In genomic region chr20:58695895-58696375, GRCh38 we compare ENCODE assay signal across 21 cellular contexts.
"Had no signal": no experiment of that assay in that cellular context is flagged by ENCODE, and none has a peak within 500 bp of the region (broad histone marks: within the 10 kb centered on the region; RNA-seq: fewer than 3 reads in every experiment).

No MANE protein-coding gene starts in this region.

- H3K9me3 Mint-ChIP-seq: activated CD4-positive, alpha-beta memory T cell treated with anti-CD3 and anti-CD28 coated beads, Interleukin-2, amount 10 ng/mL, durations not matched to agents 7 days and 5 days; activated naive CD4-positive, alpha-beta T cell treated with anti-CD3 and anti-CD28 coated beads, Interleukin-2, amount 50 U/mL, for 72 hours; activated T-helper 1 cell treated with anti-CD3 and anti-CD28 coated beads, Interleukin-12 subunit alpha, Interleukin-12 subunit beta, Interleukin-2, Interleukin-4 antibody, amounts not matched to agents 30 ng/mL and 10 ng/mL and 1 ng/mL, durations not matched to agents 14 hours and 24 hours and 36 hours; brain; immature natural killer cell; memory B cell; nephron; stimulated activated naive B cell treated with anti-CD40 and anti-IgM and Interleukin-4, amounts not matched to agents 10 μg/mL and 1 μg/mL and 100 μg/mL, for 72 hours had no signal

- H3K36me3 Mint-ChIP-seq: activated naive CD4-positive, alpha-beta T cell treated with anti-CD3 and anti-CD28 coated beads, Interleukin-2, amount 50 U/mL, for 72 hours had no signal

- H3K27me3 Mint-ChIP-seq: activated CD4-positive, alpha-beta memory T cell treated with anti-CD3 and anti-CD28 coated beads, Interleukin-2, amount 10 ng/mL, durations not matched to agents 7 days and 5 days; brain; memory B cell; stimulated activated naive B cell treated with anti-CD40 and anti-IgM and Interleukin-4, amounts not matched to agents 10 μg/mL and 1 μg/mL and 100 μg/mL, for 72 hours; T-helper 17 cell had no signal

- H3K4me3 ChIP-seq: smooth muscle cell, transverse colon had no signal

- H3K4me3 Mint-ChIP-seq: activated CD4-positive, alpha-beta memory T cell treated with anti-CD3 and anti-CD28 coated beads, Interleukin-2, amount 10 ng/mL, durations not matched to agents 7 days and 5 days; activated T-helper 1 cell treated with anti-CD3 and anti-CD28 coated beads, Interleukin-12 subunit alpha, Interleukin-12 subunit beta, Interleukin-2, Interleukin-4 antibody, amounts not matched to agents 30 ng/mL and 10 ng/mL and 1 ng/mL, durations not matched to agents 14 hours and 24 hours and 36 hours; brain; immature natural killer cell; memory B cell; nephron; stimulated activated naive B cell treated with anti-CD40 and anti-IgM and Interleukin-4, amounts not matched to agents 10 μg/mL and 1 μg/mL and 100 μg/mL, for 72 hours; T-helper 17 cell had no signal

- H3K9me3 ChIP-seq: transverse colon had no signal

- H3K27me3 ChIP-seq: transverse colon had no signal

- DNase-seq: activated CD4-positive, alpha-beta memory T cell treated with anti-CD3 and anti-CD28 coated beads, Interleukin-2, amount 10 ng/mL, durations not matched to agents 7 days and 5 days; activated CD4-positive, alpha-beta T cell treated with anti-CD3 and anti-CD28 coated beads for 48 hours; activated CD4-positive, CD25-positive, alpha-beta regulatory T cell; activated gamma-delta T cell; caudate nucleus; effector memory CD4-positive, alpha-beta T cell; foreskin melanocyte; immature natural killer cell; kidney glomerular epithelial cell; stimulated activated CD4-positive, alpha-beta T cell treated with anti-CD3 and anti-CD28 coated beads, Interleukin-2, amount 100 ng/mL, for 48 hours; stimulated activated CD8-positive, alpha-beta memory T cell treated with anti-CD3 and anti-CD28 coated beads, Interleukin-4, amount 100 ng/mL, for 48 hours; stimulated activated naive B cell treated with anti-CD40 and anti-IgM and Interleukin-4, amounts not matched to agents 10 μg/mL and 1 μg/mL and 100 μg/mL, for 72 hours; T-helper 17 cell; transverse colon had no signal

- H3K4me2 ChIP-seq: smooth muscle cell had no signal

- H3K27ac Mint-ChIP-seq: activated CD4-positive, alpha-beta memory T cell treated with anti-CD3 and anti-CD28 coated beads, Interleukin-2, amount 10 ng/mL, durations not matched to agents 7 days and 5 days; activated naive CD4-positive, alpha-beta T cell treated with anti-CD3 and anti-CD28 coated beads, Interleukin-2, amount 50 U/mL, for 72 hours; activated T-helper 1 cell treated with anti-CD3 and anti-CD28 coated beads, Interleukin-12 subunit alpha, Interleukin-12 subunit beta, Interleukin-2, Interleukin-4 antibody, amounts not matched to agents 30 ng/mL and 10 ng/mL and 1 ng/mL, durations not matched to agents 14 hours and 24 hours and 36 hours; brain; immature natural killer cell; memory B cell; nephron; stimulated activated naive B cell treated with anti-CD40 and anti-IgM and Interleukin-4, amounts not matched to agents 10 μg/mL and 1 μg/mL and 100 μg/mL, for 72 hours; T-helper 17 cell had no signal

- H3K27ac ChIP-seq: parathyroid adenoma, transverse colon had no signal

- H3K9ac ChIP-seq: parathyroid adenoma had no signal
